Comparison of ENCODE assay signal across 8 cellular contexts in the genomic region with DNA sequence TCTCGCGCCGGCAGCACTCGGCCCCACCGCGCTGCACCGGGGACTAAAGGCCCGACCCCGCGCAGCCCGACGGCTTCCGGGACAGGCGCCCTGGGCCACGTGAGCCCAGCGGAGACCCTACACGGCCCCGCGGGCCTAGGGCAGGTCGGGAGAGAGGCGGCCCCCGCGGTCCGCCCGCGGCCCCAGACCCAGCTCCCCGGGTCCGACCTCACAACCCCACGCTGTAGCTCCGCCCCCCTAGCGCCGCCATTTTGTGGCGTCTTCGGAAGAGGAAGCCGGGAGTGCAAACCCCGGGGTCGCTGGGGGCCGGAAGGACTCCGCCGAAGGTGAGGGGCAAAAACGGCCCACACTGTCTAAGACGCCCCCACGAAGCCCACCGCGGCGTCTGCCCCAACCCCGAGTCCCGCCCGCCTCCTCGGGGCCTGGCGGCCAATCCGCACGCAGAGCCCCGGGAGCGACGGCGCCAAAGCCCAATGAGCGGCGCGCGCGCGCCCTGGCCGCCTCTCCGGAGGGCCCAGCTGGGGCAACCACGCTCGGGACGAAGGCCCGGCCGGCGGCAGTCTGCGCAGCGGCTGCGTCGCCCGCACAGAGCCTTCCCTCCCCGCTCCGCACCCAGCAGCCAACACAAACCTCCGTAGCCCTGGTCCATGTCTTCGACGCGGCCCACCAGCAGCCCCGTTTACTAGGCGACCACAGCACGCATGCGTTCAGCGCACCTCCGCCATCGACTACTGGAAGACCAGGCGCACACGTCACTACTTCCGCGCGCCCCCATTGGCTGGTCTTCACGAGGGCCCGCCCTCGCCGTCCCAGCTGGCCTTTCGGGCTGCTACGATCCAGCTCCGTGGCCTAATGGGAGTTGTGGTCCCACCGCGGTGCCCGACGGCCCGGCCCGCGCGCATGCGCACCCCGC. TPM values are rescaled to one million over a fixed set of nuclear protein-coding genes. Genes with fewer than 3 reads are reported as not detected.
A peak's percentile ranks its signal among the peaks of the same experiment; 100 is the strongest.
DNase-seq lines count a peak whose midpoint lies in the region; ATAC-seq and TF ChIP-seq lines count a peak whose summit lies in the region.

A gene (minus strand): TSS at position 705 of the 913 bp plus-strand sequence. CDS start 56 bp downstream, at position 649.

- 0 to 1% methylated on average over 109 to 111 of the region's 111 CpGs for WGBS in heart right ventricle, 2 donors

- H3K36me3 ChIP-seq in heart right ventricle = peaks cover 0 to 21% (median 0%) of the 10 kb centered on the region in 9 donors

- no peaks in the 10 kb centered on the region for H3K9me3 ChIP-seq in heart right ventricle

- peak within 1 kb of the TSS; percentile 100 for H3K27ac Mint-ChIP-seq in type B pancreatic cell

- peak within 1 kb of the TSS; percentile 58 to 99 (median 90) for H3K4me3 ChIP-seq in heart right ventricle

- peaks cover 26 to 50% (median 47%) of the 10 kb centered on the region in 9 donors for H3K4me1 ChIP-seq in heart right ventricle

- H3K36me3 Mint-ChIP-seq in type B pancreatic cell = no peaks in the 10 kb centered on the region

- H3K9me3 Mint-ChIP-seq in type B pancreatic cell = no peaks in the 10 kb centered on the region

- H3K27me3 ChIP-seq in heart right ventricle = no peaks in the 10 kb centered on the region

- TF ChIP-seq CTCF in heart right ventricle (IDR thresholded peaks at IDR 0.05) = no peak
- no peak for TF ChIP-seq CTCF in type B pancreatic cell (conservative IDR thresholded peaks at IDR 0.05)

- intact Hi-C loops in T-helper 1 cell treated with Interleukin-12 subunit alpha and Interleukin-12 subunit beta and Interleukin-4 antibody, amounts not matched to agents 30 ng/mL and 1 ng/mL, for 36 hours (cut with micrococcal nuclease) = loop anchor here (1.0 to 5.0 kb wide), 13 partner anchors 40 to 807 kb away; a partner anchor contains a TSS
- intact Hi-C loops in heart right ventricle (cut with DNase I) (loop anchor here in 5 of 10 donors (2.0 to 10.0 kb wide), 9 partner anchors 38 to 175 kb away; a partner anchor contains a TSS), posterior cingulate gyrus (cut with DNase I) (loop anchor here (5.0 kb wide), 4 partner anchors 38 to 178 kb away; a partner anchor contains a TSS)

- DNase-seq in NCI-H1694 (lab: John Stamatoyannopoulos, UW) = peak; percentile 98
- peak; percentile 96 for DNase-seq in amniotic epithelial cell (ENCODE audit: low read depth)
- DNase-seq in heart right ventricle = peak; percentile 98 to 99
- peak; percentile 94 to 100 (median 98) for DNase-seq in posterior cingulate gyrus
- DNase-seq in type B pancreatic cell (ENCODE audit: extremely low spot score, unreplicated experiment) = peak; percentile 98

- peak; percentile 81 for ATAC-seq in GM18498 (IDR thresholded peaks at IDR 0.05; ENCODE audit: unreplicated experiment)
- peak; percentile 85 for ATAC-seq in HG02885 (IDR thresholded peaks at IDR 0.05; ENCODE audit: poor library complexity, unreplicated experiment)
- ATAC-seq in heart right ventricle = peak; percentile 94 to 97 (median 97)

- no peaks in the 10 kb centered on the region for H3K27me3 Mint-ChIP-seq in type B pancreatic cell

- peak within 1 kb of the TSS; percentile 93 to 99 (median 98) for H3K27ac ChIP-seq in heart right ventricle

- peaks cover 27% of the 10 kb centered on the region for H3K4me1 Mint-ChIP-seq in type B pancreatic cell (ENCODE audit: unreplicated experiment)

- peak within 1 kb of the TSS; percentile 100 for H3K4me3 Mint-ChIP-seq in type B pancreatic cell

RNA-seq across cellular contexts. Expression of the gene that starts here (rescaled TPM):
- 53.5 and 57.5 TPM in 2 replicates for total RNA-seq in T-helper 1 cell treated with Interleukin-12 subunit alpha and Interleukin-12 subunit beta and Interleukin-4 antibody, amounts not matched to agents 30 ng/mL and 1 ng/mL, for 36 hours
- total RNA-seq in heart right ventricle (10 to 100 TPM; 15.7 to 32.2 (median 18.6) TPM), type B pancreatic cell (ENCODE audit: low replicate concordance) (34.8 and 37.0 TPM in 2 replicates)
- 10 to 100 TPM; 12.8 to 21.8 TPM for polyA plus RNA-seq in heart right ventricle

Comparison
In these comparisons a context has a peak if more than half of its experiments do, and no peak if none do; other contexts are left out.
1. Peak in every context shown above with its lines: DNase-seq, ATAC-seq, H3K4me3 ChIP-seq and H3K27ac ChIP-seq.